ENCODE assay signal across 24 cellular contexts in the genomic region with DNA sequence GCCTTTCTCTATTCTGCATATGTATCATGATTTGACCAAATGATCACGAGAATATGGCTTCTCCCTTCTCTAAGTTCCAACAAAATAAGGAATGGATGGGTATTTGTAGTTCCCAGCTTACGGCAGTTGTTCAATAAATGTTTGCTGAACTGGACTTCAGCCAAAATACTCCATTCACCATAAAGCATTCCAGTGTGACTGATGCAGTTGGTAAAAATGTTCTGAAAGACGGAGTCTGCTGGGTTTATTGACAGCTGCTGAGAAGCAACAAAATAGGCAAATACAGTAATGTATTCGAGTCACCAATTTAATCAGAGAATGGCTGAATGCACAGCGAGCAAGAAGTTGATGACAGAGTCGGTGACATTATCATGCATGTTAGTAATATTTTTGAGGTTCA. TPM values are rescaled to one million over a fixed set of nuclear protein-coding genes. Genes with fewer than 3 reads are reported as not detected.
DNase-seq lines count a peak whose midpoint lies in the region; TF ChIP-seq lines count a peak whose summit lies in the region.
"Had no signal": no experiment of that assay in that cellular context is flagged by ENCODE, and none has a peak within 500 bp of the region (broad histone marks: within the 10 kb centered on the region; RNA-seq: fewer than 3 reads in every experiment).

No MANE protein-coding gene starts in this region.

- peak overlapping the region; percentile 34 for H3K27ac Mint-ChIP-seq in progenitor cell of endocrine pancreas
- H3K27ac Mint-ChIP-seq in immature natural killer cell: no peak overlapping the region
- H3K27ac Mint-ChIP-seq: activated naive CD8-positive, alpha-beta T cell treated with anti-CD3 and anti-CD28 coated beads, Interleukin-2, amount 10 ng/mL, durations not matched to agents 7 days and 5 days; activated T-helper 17 cell treated with anti-CD3 and anti-CD28 coated beads, Interleukin-2, amount 50 U/mL, for 72 hours; H9; memory B cell; naive thymus-derived CD8-positive, alpha-beta T cell had no signal

- H3K36me3 Mint-ChIP-seq in progenitor cell of endocrine pancreas (ENCODE audit: insufficient read depth): no peaks in the 10 kb centered on the region
- H3K36me3 Mint-ChIP-seq in immature natural killer cell: no peaks in the 10 kb centered on the region
- H3K36me3 Mint-ChIP-seq: activated naive CD8-positive, alpha-beta T cell treated with anti-CD3 and anti-CD28 coated beads, Interleukin-2, amount 10 ng/mL, durations not matched to agents 7 days and 5 days; memory B cell; naive thymus-derived CD8-positive, alpha-beta T cell had no signal

- H3K4me1 Mint-ChIP-seq in progenitor cell of endocrine pancreas (ENCODE audit: low read depth) (peaks cover 4% of the 10 kb centered on the region), immature natural killer cell (no peaks in the 10 kb centered on the region)
- H3K4me1 Mint-ChIP-seq: activated naive CD8-positive, alpha-beta T cell treated with anti-CD3 and anti-CD28 coated beads, Interleukin-2, amount 10 ng/mL, durations not matched to agents 7 days and 5 days; activated T-helper 17 cell treated with anti-CD3 and anti-CD28 coated beads, Interleukin-2, amount 50 U/mL, for 72 hours; memory B cell; naive thymus-derived CD8-positive, alpha-beta T cell had no signal

- H3K9me3 Mint-ChIP-seq in progenitor cell of endocrine pancreas (ENCODE audit: low read depth) (peaks cover 2% of the 10 kb centered on the region), immature natural killer cell (no peaks in the 10 kb centered on the region)
- H3K9me3 Mint-ChIP-seq: activated T-helper 17 cell treated with anti-CD3 and anti-CD28 coated beads, Interleukin-2, amount 50 U/mL, for 72 hours; H9; memory B cell had no signal

- no peak overlapping the region for H3K4me3 ChIP-seq in astrocyte of the cerebellum (ENCODE audit: low read depth, low read length)
- H3K4me3 ChIP-seq: cardiac muscle cell, dorsolateral prefrontal cortex, GM12878, Peyer's patch had no signal

- DNase-seq in NCI-H1092 treated with DMSO at 0.1 percent for 48 hours (lab: John Stamatoyannopoulos, UW) (peak; percentile 31), NCI-H1092 (lab: John Stamatoyannopoulos, UW) (no peak), NCI-H446 treated with DMSO at 0.1 percent for 48 hours (lab: John Stamatoyannopoulos, UW) (peak; percentile 86), astrocyte of the cerebellum (ENCODE audit: low read depth) (peak; percentile 24), progenitor cell of endocrine pancreas (ENCODE audit: low spot score, unreplicated experiment) (no peak), AG20443 (ENCODE audit: low spot score) (no peak), immature natural killer cell (no peak), retina (no peak)
- DNase-seq: 8988T; activated naive CD8-positive, alpha-beta T cell treated with anti-CD3 and anti-CD28 coated beads, Interleukin-2, amount 10 ng/mL, durations not matched to agents 7 days and 5 days; BE2C; dorsolateral prefrontal cortex; foreskin melanocyte; H9; hypothalamus; naive thymus-derived CD8-positive, alpha-beta T cell; Peyer's patch; small intestine; stimulated activated CD4-positive, alpha-beta T cell treated with anti-CD3 and anti-CD28 coated beads, Interleukin-4, amount 100 ng/mL, for 24 hours; T1000 had no signal

- H3K4me3 Mint-ChIP-seq in progenitor cell of endocrine pancreas (ENCODE audit: low read depth) (no peak overlapping the region), immature natural killer cell (no peak overlapping the region)
- H3K4me3 Mint-ChIP-seq: activated naive CD8-positive, alpha-beta T cell treated with anti-CD3 and anti-CD28 coated beads, Interleukin-2, amount 10 ng/mL, durations not matched to agents 7 days and 5 days; activated T-helper 17 cell treated with anti-CD3 and anti-CD28 coated beads, Interleukin-2, amount 50 U/mL, for 72 hours; H9; memory B cell; naive thymus-derived CD8-positive, alpha-beta T cell had no signal

- in situ Hi-C loops in astrocyte of the cerebellum (cut with HindIII; ENCODE audit: low sequenced_read_pairs): no loop called here

- TF ChIP-seq CTCF in astrocyte of the cerebellum (IDR thresholded peaks at IDR 0.05; ENCODE audit: low read depth, low read length, missing control alignments) (no peak), progenitor cell of endocrine pancreas (IDR thresholded peaks at IDR 0.05; ENCODE audit: unreplicated experiment) (no peak)

- H3K27me3 Mint-ChIP-seq in progenitor cell of endocrine pancreas: no peaks in the 10 kb centered on the region
- peaks cover 0 to 3% (median 1%) of the 10 kb centered on the region in 3 donors for H3K27me3 Mint-ChIP-seq in immature natural killer cell (ENCODE audit: low read depth in 3 of 3)
- H3K27me3 Mint-ChIP-seq: memory B cell had no signal

RNA-seq across cellular contexts. Expression of a gene that starts 30.5 kb away (rescaled TPM):
- total RNA-seq in progenitor cell of endocrine pancreas: 40.4 and 41.3 TPM in 2 replicates
- polyA plus RNA-seq in immature natural killer cell: 1 to 10 TPM in 1 of 3 donors, under 1 TPM in 1, not detected in 1; 0.31 to 1.7 TPM

Comparison
In these comparisons a context has a peak if more than half of its experiments do, and no peak if none do; other contexts are left out.
1. DNase-seq: peak in NCI-H1092 treated with DMSO at 0.1 percent for 48 hours (single experiment), NCI-H446 treated with DMSO at 0.1 percent for 48 hours (single experiment) and astrocyte of the cerebellum (single experiment); none in NCI-H1092 (single experiment), progenitor cell of endocrine pancreas (single experiment), AG20443 (single experiment), immature natural killer cell (0 of 3) and retina (single experiment).